Comparison of ENCODE assay signal across 24 cellular contexts in the genomic region with DNA sequence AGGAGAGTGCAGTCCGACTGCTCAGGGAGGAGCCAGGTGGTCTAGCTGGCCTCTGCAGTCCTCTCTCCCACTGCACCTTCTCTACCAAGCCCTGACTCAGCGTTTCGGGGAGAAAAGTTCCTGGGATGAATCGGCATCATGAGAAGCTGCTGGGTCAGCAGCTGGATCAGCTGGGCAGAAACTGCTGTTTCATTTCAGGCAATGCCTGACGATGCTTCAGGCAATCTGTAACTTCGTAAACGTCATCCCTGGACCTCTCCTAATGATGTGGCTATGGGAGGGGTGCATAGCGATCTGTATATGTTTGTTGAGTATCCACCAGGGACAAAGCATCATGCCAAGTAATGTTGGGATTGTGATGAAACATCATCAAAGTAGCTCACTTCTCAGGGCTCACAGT. TPM values are rescaled to one million over a fixed set of nuclear protein-coding genes. Genes with fewer than 3 reads are reported as not detected.
DNase-seq lines count a peak whose midpoint lies in the region; ATAC-seq and TF ChIP-seq lines count a peak whose summit lies in the region.
"Had no signal": no experiment of that assay in that cellular context is flagged by ENCODE, and none has a peak within 500 bp of the region (broad histone marks: within the 10 kb centered on the region; RNA-seq: fewer than 3 reads in every experiment).

No MANE protein-coding gene starts in this region.

- ATAC-seq in HG03135 (IDR thresholded peaks at IDR 0.05; ENCODE audit: unreplicated experiment), result no peak
- ATAC-seq in GM19463 (IDR thresholded peaks at IDR 0.05; ENCODE audit: unreplicated experiment), result no peak
- ATAC-seq: activated CD4-positive, alpha-beta T cell treated with anti-CD3 and anti-CD28 coated beads for 36 hours; body of pancreas; GM12878; Right ventricle myocardium inferior; stimulated activated naive CD8-positive, alpha-beta T cell treated with anti-CD3 and anti-CD28 coated beads, Interleukin-15, amount 100 ng/mL, for 72 hours had no signal

- H3K36me3 ChIP-seq in adipocyte (ENCODE audit: control insufficient read depth, insufficient read depth, low read length, severe bottlenecking), result no peaks in the 10 kb centered on the region
- no peaks in the 10 kb centered on the region for H3K36me3 ChIP-seq in osteoblast (ENCODE audit: insufficient read depth, low read length)
- H3K36me3 ChIP-seq: left ventricle myocardium inferior, spleen, upper lobe of left lung had no signal

- no peak overlapping the region for H3K9ac ChIP-seq in adipocyte (ENCODE audit: low read length)

- H3K27ac ChIP-seq in osteoblast (ENCODE audit: low read depth, low read length) (no peak overlapping the region), caudate nucleus (ENCODE audit: low read depth, low read length) (no peak overlapping the region)
- H3K27ac ChIP-seq: body of pancreas, left ventricle myocardium inferior, spleen, upper lobe of left lung had no signal

- H3K27me3 ChIP-seq in adipocyte (replicated peaks; ENCODE audit: control insufficient read depth, insufficient read depth, low read length), result peaks cover 6% of the 10 kb centered on the region
- no peaks in the 10 kb centered on the region for H3K27me3 ChIP-seq in osteoblast (ENCODE audit: insufficient read depth, low read length)
- H3K27me3 ChIP-seq: body of pancreas, upper lobe of left lung had no signal

- H3K4me3 ChIP-seq in adipocyte (ENCODE audit: low read length) (no peak overlapping the region), fibroblast of the aortic adventitia (ENCODE audit: low read depth, low read length) (no peak overlapping the region), osteoblast (ENCODE audit: insufficient read depth, low read length) (no peak overlapping the region)
- H3K4me3 ChIP-seq: body of pancreas, GM12878, left ventricle myocardium inferior, spleen, upper lobe of left lung had no signal

- peak; percentile 29 for DNase-seq in GOT3 (lab: John Stamatoyannopoulos, UW)
- DNase-seq in adipocyte (ENCODE audit: low read depth), result peak; percentile 21
- peak; percentile 84 for DNase-seq in fibroblast of the aortic adventitia (ENCODE audit: low read depth)
- no peak for DNase-seq in osteoblast (ENCODE audit: insufficient read length, low spot score, missing footprints)
- no peak for DNase-seq in OCI-M1 (lab: John Stamatoyannopoulos, UW)
- no peak for DNase-seq in caudate nucleus (lab: John Stamatoyannopoulos, UW)
- DNase-seq: activated CD4-positive, alpha-beta T cell treated with anti-CD3 and anti-CD28 coated beads for 36 hours; body of pancreas; CD4-positive, alpha-beta T cell; H7; left ventricle myocardium inferior; NCI-H1105 treated with DMSO at 0.1 percent for 48 hours; NCI-H2107; NCI-H526; spleen; stimulated activated CD4-positive, alpha-beta T cell treated with anti-CD3 and anti-CD28 coated beads, Interleukin-4, amount 100 ng/mL, for 24 hours; stimulated activated naive CD8-positive, alpha-beta T cell treated with anti-CD3 and anti-CD28 coated beads, Interleukin-15, amount 100 ng/mL, for 72 hours; SW 1271; upper lobe of left lung had no signal

- no peaks in the 10 kb centered on the region for H3K4me1 ChIP-seq in adipocyte (ENCODE audit: control insufficient read depth, insufficient read depth, low read length)
- H3K4me1 ChIP-seq in osteoblast (ENCODE audit: insufficient read depth, low read length), result peaks cover 7% of the 10 kb centered on the region
- H3K4me1 ChIP-seq: body of pancreas, left ventricle myocardium inferior, spleen, upper lobe of left lung had no signal

- no peaks in the 10 kb centered on the region for H3K79me2 ChIP-seq in osteoblast (ENCODE audit: insufficient read depth, low read length)

- H2AFZ ChIP-seq in osteoblast (ENCODE audit: low read length), result no peak overlapping the region

- TF ChIP-seq CTCF in fibroblast of the aortic adventitia (IDR thresholded peaks at IDR 0.05; ENCODE audit: insufficient read depth, low read length), result no peak
- TF ChIP-seq CTCF in osteoblast (IDR thresholded peaks at IDR 0.05; ENCODE audit: extremely low read depth, low read depth, low read length), result no peak

- H3K4me2 ChIP-seq in osteoblast (ENCODE audit: insufficient read depth, low read length), result peak overlapping the region; percentile 44

- H3K9me3 ChIP-seq in adipocyte (ENCODE audit: control insufficient read depth, low read length) (no peaks in the 10 kb centered on the region), osteoblast (ENCODE audit: low read depth, low read length) (no peaks in the 10 kb centered on the region)
- H3K9me3 ChIP-seq: body of pancreas, left ventricle myocardium inferior, spleen, upper lobe of left lung had no signal

- H4K20me1 ChIP-seq in osteoblast (ENCODE audit: insufficient read depth, low read length), result no peaks in the 10 kb centered on the region

RNA-seq across cellular contexts. Expression of gene LIPG, which starts 20.7 kb away (rescaled TPM):
- 2.7 and 3.2 TPM in 2 replicates for total RNA-seq in fibroblast of the aortic adventitia (ENCODE audit: low replicate concordance)
- 2.2 and 3.5 TPM in 2 replicates for total RNA-seq in osteoblast
- total RNA-seq: CD4-positive, alpha-beta T cell; left ventricle myocardium inferior; mononuclear cell; Right ventricle myocardium inferior had no signal

Comparison
In these comparisons a context has a peak if more than half of its experiments do, and no peak if none do; other contexts are left out.
1. DNase-seq: peak in GOT3 (single experiment), adipocyte (single experiment) and fibroblast of the aortic adventitia (single experiment); none in osteoblast (single experiment), OCI-M1 (single experiment) and caudate nucleus (0 of 61).